In genomic region chr2:17538844-17539554, GRCh38 we compare ENCODE assay signal across 8 cellular contexts. TPM values are rescaled to one million over a fixed set of nuclear protein-coding genes. Genes with fewer than 3 reads are reported as not detected.
DNase-seq lines count a peak whose midpoint lies in the region; ATAC-seq and TF ChIP-seq lines count a peak whose summit lies in the region.

No MANE protein-coding gene starts in this region.

- H2AFZ ChIP-seq in neuronal stem cell (ENCODE audit: low read length): peak overlapping the region; percentile 88

- H3K4me1 ChIP-seq in SJSA1 (replicated peaks) (peaks cover 15% of the 10 kb centered on the region; the same call in 1 of the 2 replicates), neuronal stem cell (ENCODE audit: control insufficient read depth in 2 of 2, insufficient read depth in 1 of 2, low read depth in 1 of 2, low read length in 2 of 2) (peaks cover 7 to 10% of the 10 kb centered on the region in 2 donors)

- H3K23ac ChIP-seq in neuronal stem cell (ENCODE audit: low read depth, low read length, poor library complexity): no peak overlapping the region

- no peak overlapping the region for H2BK12ac ChIP-seq in neuronal stem cell (ENCODE audit: low read length)

- H2BK120ac ChIP-seq in neuronal stem cell (ENCODE audit: low read depth, low read length): no peak overlapping the region

- H4K8ac ChIP-seq in neuronal stem cell (ENCODE audit: low read depth, low read length): no peak overlapping the region

- no peak overlapping the region for H2BK5ac ChIP-seq in neuronal stem cell (ENCODE audit: low read length)

- H3K4me3 ChIP-seq in SJSA1 (peak overlapping the region; percentile 42), foreskin fibroblast (ENCODE audit: low read depth in 1 of 2, low read length in 2 of 2) (peak overlapping the region; percentile 44 to 76), neuronal stem cell (ENCODE audit: low read length in 2 of 2) (peak overlapping the region; percentile 52 to 80)

- peak overlapping the region; percentile 35 for H3K18ac ChIP-seq in neuronal stem cell (ENCODE audit: low read length)

- no peak overlapping the region for H2AK5ac ChIP-seq in neuronal stem cell (ENCODE audit: low read depth, low read length)

- peak overlapping the region; percentile 72 for H3K9ac ChIP-seq in neuronal stem cell (ENCODE audit: low read depth, low read length, poor library complexity)

- no peak for TF ChIP-seq CTCF in foreskin fibroblast (IDR thresholded peaks at IDR 0.05; ENCODE audit: low read depth, low read length)

- WGBS in neuronal stem cell (ENCODE audit: extremely low coverage in 2 of 2, insufficient read length in 2 of 2, insufficient replicate concordance in 1 of 2), 2 donors: no CpG with 5 or more reads among the region's 52 CpGs

- no peak overlapping the region for H3K14ac ChIP-seq in neuronal stem cell (ENCODE audit: low read length)

- no peak overlapping the region for H2BK15ac ChIP-seq in neuronal stem cell (ENCODE audit: low read length)

- ATAC-seq in HG03342 (IDR thresholded peaks at IDR 0.05; ENCODE audit: unreplicated experiment) (peak; percentile 59), HG03175 (IDR thresholded peaks at IDR 0.05; ENCODE audit: unreplicated experiment) (no peak)

- H3K27ac ChIP-seq in SJSA1: 0 out of 2 replicates have a peak overlapping the region, but pooled peaks have one; percentile 4
- no peak overlapping the region for H3K27ac ChIP-seq in neuronal stem cell (replicated peaks; ENCODE audit: low read length)

- peak overlapping the region; percentile 46 for H4K91ac ChIP-seq in neuronal stem cell (ENCODE audit: low read depth, low read length, poor library complexity)

- no peaks in the 10 kb centered on the region for H3K36me3 ChIP-seq in SJSA1
- no peaks in the 10 kb centered on the region for H3K36me3 ChIP-seq in neuronal stem cell (replicated peaks in 1 of 2; ENCODE audit: control insufficient read depth in 2 of 2, insufficient read depth in 2 of 2, low read length in 2 of 2)

- H3K27me3 ChIP-seq in SJSA1 (replicated peaks): peaks cover 26% of the 10 kb centered on the region
- peaks cover 0 to 64% (median 6%) of the 10 kb centered on the region in 3 experiments for H3K27me3 ChIP-seq in neuronal stem cell (ENCODE audit: control insufficient read depth in 3 of 3, insufficient read depth in 3 of 3, low read depth in 1 of 3, low read length in 3 of 3)

- peak; percentile 59 to 84 (median 60) for DNase-seq in NCI-H1417 (lab: John Stamatoyannopoulos, UW)
- no peak for DNase-seq in NCI-H1417 treated with DMSO at 0.1 percent for 48 hours (lab: John Stamatoyannopoulos, UW)
- peak; percentile 64 to 77 for DNase-seq in SJSA1 (ENCODE audit: low read depth in 1 of 2, low spot score in 2 of 2)
- peak; percentile 64 to 92 for DNase-seq in foreskin fibroblast
- peak; percentile 76 for DNase-seq in neuronal stem cell (ENCODE audit: low spot score)
- no peak for DNase-seq in epidermal melanocyte (ENCODE audit: insufficient read length, low spot score)

- peak overlapping the region; percentile 72 for H3K4me2 ChIP-seq in neuronal stem cell (ENCODE audit: insufficient read depth, low read length, poor library complexity, severe bottlenecking)

- H3K9me3 ChIP-seq in SJSA1 (replicated peaks) (no peaks in the 10 kb centered on the region), neuronal stem cell (replicated peaks in 1 of 2; ENCODE audit: control insufficient read depth in 2 of 2, insufficient read depth in 1 of 2, low read depth in 1 of 2, low read length in 2 of 2) (no peaks in the 10 kb centered on the region)

- H3K79me1 ChIP-seq in neuronal stem cell (ENCODE audit: low read depth, low read length): no peaks in the 10 kb centered on the region

- no peak overlapping the region for H3K4ac ChIP-seq in neuronal stem cell (ENCODE audit: low read length)

RNA-seq across cellular contexts. Expression of gene VSNL1, which starts 1.5 kb away (rescaled TPM):
- total RNA-seq in SJSA1 (2014; rRNA removed; shearing (Covaris generic)): 1.00 and 4.1 TPM in 2 replicates
- 1.9 TPM for polyA plus RNA-seq in neuronal stem cell (2013, experiment 1 of 2)
- 2.3 TPM for polyA plus RNA-seq in neuronal stem cell (2013, experiment 2 of 2)

RNA-seq across cellular contexts. Expression of gene RAD51AP2, which starts 20.8 kb away (rescaled TPM):
- total RNA-seq in SJSA1 (2014; rRNA removed; shearing (Covaris generic)): not detected in 2 replicates
- polyA plus RNA-seq in neuronal stem cell (2013, experiment 1 of 2): 0.20 TPM
- polyA plus RNA-seq in neuronal stem cell (2013, experiment 2 of 2): 0.17 TPM

Comparison
In these comparisons a context has a peak if more than half of its experiments do, and no peak if none do; other contexts are left out.
1. DNase-seq: peak in NCI-H1417 (3 of 3), SJSA1 (2 of 2), foreskin fibroblast (2 of 2) and neuronal stem cell (single experiment); none in NCI-H1417 treated with DMSO at 0.1 percent for 48 hours (single experiment) and epidermal melanocyte (single experiment).
2. Peak in every context shown above with its lines, with median percentiles within 50 percentile points of each other: H3K4me3 ChIP-seq.